In the genomic region with DNA sequence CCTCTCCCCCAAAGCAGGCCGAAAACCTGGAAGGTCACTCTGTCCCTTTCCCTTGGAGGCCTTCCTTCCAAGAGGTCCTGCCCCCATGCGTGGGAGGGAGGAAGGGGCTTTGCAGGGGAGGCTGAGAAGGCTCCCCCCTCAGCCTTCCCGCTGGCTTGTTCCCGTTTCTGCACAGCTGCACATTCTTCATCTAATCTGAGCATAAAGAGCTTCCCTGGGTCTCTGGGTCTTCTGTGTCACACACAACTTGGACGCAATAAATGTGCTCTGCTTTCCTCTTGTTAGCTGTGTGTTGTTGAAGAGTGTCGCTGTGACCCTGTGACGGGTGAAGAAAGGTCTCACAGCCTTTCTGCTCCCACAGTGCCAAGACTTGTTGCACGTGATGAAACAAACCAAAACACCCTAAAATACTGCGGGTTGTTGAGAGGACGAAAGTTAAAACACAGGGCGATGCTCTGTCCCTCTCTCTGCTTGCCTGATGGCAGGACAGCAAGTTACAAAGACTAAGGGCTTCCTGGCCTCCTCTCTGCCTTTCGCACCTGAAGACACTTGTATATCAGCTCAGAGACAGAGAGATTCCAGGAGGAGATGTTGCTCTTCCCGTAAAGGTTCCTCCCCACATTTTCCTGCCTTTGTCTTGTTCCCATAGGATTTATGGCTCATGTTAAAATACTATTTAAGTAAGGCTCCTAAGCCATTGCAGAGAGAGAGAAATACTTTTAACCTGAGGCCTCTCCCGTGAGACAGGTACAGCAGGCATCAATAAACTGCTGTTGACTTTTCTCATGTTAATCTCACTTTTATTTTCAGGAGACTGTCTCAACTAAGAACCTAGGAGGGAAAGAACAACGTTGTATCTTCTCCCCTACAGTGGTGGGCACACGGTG, we compare ENCODE assay signal across 10 cellular contexts. TPM values are rescaled to one million over a fixed set of nuclear protein-coding genes. Genes with fewer than 3 reads are reported as not detected.
DNase-seq lines count a peak whose midpoint lies in the region; ATAC-seq, FAIRE-seq and TF ChIP-seq lines count a peak whose summit lies in the region.
"Had no signal": no experiment of that assay in that cellular context is flagged by ENCODE, and none has a peak within 500 bp of the region (broad histone marks: within the 10 kb centered on the region; RNA-seq: fewer than 3 reads in every experiment).

No MANE protein-coding gene starts in this region.

- no peak overlapping the region for H4K91ac ChIP-seq in H9 (ENCODE audit: insufficient read length, low read depth, low read length)

- peaks cover 41 to 45% of the 10 kb centered on the region in 2 experiments for H3K4me1 Mint-ChIP-seq in H9
- H3K4me1 Mint-ChIP-seq in astrocyte (ENCODE audit: low read depth, unreplicated experiment), result peaks cover 21% of the 10 kb centered on the region

- no peaks in the 10 kb centered on the region for H3K9me3 ChIP-seq in H9 (ENCODE audit: control insufficient read depth, low read depth, low read length)
- no peaks in the 10 kb centered on the region for H3K9me3 ChIP-seq in astrocyte (ENCODE audit: insufficient read depth, low read depth, low read length)
- H3K9me3 ChIP-seq in gastrocnemius medialis, result no peaks in the 10 kb centered on the region

- DNase-seq in H9 (no peak), astrocyte (ENCODE audit: low read depth) (no peak), islet precursor cell (peak; percentile 49), gastrocnemius medialis (no peak), NCI-H1694 treated with DMSO at 0.1 percent for 48 hours (lab: John Stamatoyannopoulos, UW) (no peak), RCC 7860 (ENCODE audit: low spot score) (no peak), AML-193 (lab: John Stamatoyannopoulos, UW) (no peak)
- DNase-seq: activated CD8-positive, alpha-beta memory T cell treated with anti-CD3 and anti-CD28 coated beads, Interleukin-2, amount 10 ng/mL, durations not matched to agents 7 days and 5 days; NCI-H526 treated with DMSO at 0.1 percent for 48 hours had no signal

- no peak overlapping the region for H2BK120ac ChIP-seq in H9 (ENCODE audit: low read depth, low read length, poor library complexity, severe bottlenecking)

- no peaks in the 10 kb centered on the region for H3K23me2 ChIP-seq in H9 (ENCODE audit: insufficient read length, low read depth, low read length, poor library complexity, severe bottlenecking)

- ATAC-seq in gastrocnemius medialis (peak; percentile 67 to 80), GM19328 (IDR thresholded peaks at IDR 0.05; ENCODE audit: unreplicated experiment) (no peak)
- ATAC-seq: activated CD8-positive, alpha-beta memory T cell treated with anti-CD3 and anti-CD28 coated beads, Interleukin-2, amount 10 ng/mL, durations not matched to agents 7 days and 5 days had no signal

- no peak overlapping the region for H2BK5ac ChIP-seq in H9 (ENCODE audit: insufficient read length, low read length)

- H3K23ac ChIP-seq in H9 (ENCODE audit: insufficient read length, low read depth, low read length), result no peak overlapping the region

- no peak overlapping the region for H4K5ac ChIP-seq in H9 (ENCODE audit: insufficient read length, low read depth, low read length)

- WGBS in H9 (ENCODE audit: extremely low coverage, insufficient read length, low lambda C conversion rate), result no CpG with 5 or more reads among the region's 16 CpGs

- no peak overlapping the region for H2BK20ac ChIP-seq in H9 (ENCODE audit: low read depth, low read length, poor library complexity, severe bottlenecking)

- peaks cover 20 to 25% of the 10 kb centered on the region in 2 experiments for H3K9me3 Mint-ChIP-seq in H9
- no peaks in the 10 kb centered on the region for H3K9me3 Mint-ChIP-seq in astrocyte (ENCODE audit: unreplicated experiment)

- H3K27me3 ChIP-seq in H9 (ENCODE audit: insufficient read depth, low read length), result no peaks in the 10 kb centered on the region
- no peaks in the 10 kb centered on the region for H3K27me3 ChIP-seq in astrocyte (ENCODE audit: insufficient read depth, low read length)
- H3K27me3 ChIP-seq in gastrocnemius medialis, result peaks cover 0 to 6% (median 0%) of the 10 kb centered on the region in 3 donors

- TF ChIP-seq CTCF in H9 (conservative IDR thresholded peaks at IDR 0.05), result no peak
- TF ChIP-seq CTCF in astrocyte (IDR thresholded peaks at IDR 0.05; ENCODE audit: insufficient read depth, low read depth, low read length), result no peak
- no peak for TF ChIP-seq CTCF in gastrocnemius medialis (IDR thresholded peaks at IDR 0.05 in 4 of 5, conservative IDR thresholded peaks at IDR 0.05 in 1 of 5)

- H3K4ac ChIP-seq in H9 (ENCODE audit: low read depth, low read length), result peak overlapping the region; percentile 23; the same call in 1 of the 2 replicates

- H3K27me3 Mint-ChIP-seq in H9 (ENCODE audit: low read depth) (peaks cover 3% of the 10 kb centered on the region), astrocyte (ENCODE audit: low read depth, unreplicated experiment) (peaks cover 5% of the 10 kb centered on the region)

- H3K9ac ChIP-seq in H9 (ENCODE audit: extremely low read depth, insufficient read length, low read length), result no peak overlapping the region
- no peak overlapping the region for H3K9ac ChIP-seq in astrocyte (ENCODE audit: low read length)

- intact Hi-C loops in gastrocnemius medialis (cut with DNase I; ENCODE audit: low total_unique reads), result no loop called here

- peaks cover 4 to 27% (median 11%) of the 10 kb centered on the region in 3 experiments; a peak in 6 of 7 replicates for H3K36me3 Mint-ChIP-seq in H9 (ENCODE audit: insufficient read depth in 1 of 3, low read depth in 3 of 3)
- no peaks in the 10 kb centered on the region for H3K36me3 Mint-ChIP-seq in astrocyte (ENCODE audit: low read depth, unreplicated experiment)

- H3K79me1 ChIP-seq in H9 (ENCODE audit: insufficient read depth, low read depth, low read length, poor library complexity, severe bottlenecking), result no peaks in the 10 kb centered on the region

- TF ChIP-seq POLR2A in gastrocnemius medialis (IDR thresholded peaks at IDR 0.05), result no peak

- peak overlapping the region; percentile 17 for H2AK5ac ChIP-seq in H9 (ENCODE audit: insufficient read length, low read length)

- H3K4me1 ChIP-seq in H9 (ENCODE audit: insufficient read depth, low read length), result peaks cover 12% of the 10 kb centered on the region
- peaks cover 6% of the 10 kb centered on the region for H3K4me1 ChIP-seq in astrocyte (ENCODE audit: insufficient read depth, low read length)
- H3K4me1 ChIP-seq in gastrocnemius medialis, result peaks cover 8 to 16% of the 10 kb centered on the region in 2 donors

- peak overlapping the region in 1 of 2 experiments; percentile 42; a peak in 3 of 5 replicates for H3K4me3 Mint-ChIP-seq in H9
- peak overlapping the region; percentile 22 for H3K4me3 Mint-ChIP-seq in astrocyte (ENCODE audit: unreplicated experiment)
- H3K4me3 Mint-ChIP-seq: activated CD8-positive, alpha-beta memory T cell treated with anti-CD3 and anti-CD28 coated beads, Interleukin-2, amount 10 ng/mL, durations not matched to agents 7 days and 5 days had no signal

- H2AFZ ChIP-seq in H9 (ENCODE audit: low read length), result peak overlapping the region; percentile 17
- peak overlapping the region; percentile 53 for H2AFZ ChIP-seq in astrocyte (ENCODE audit: low read depth, low read length)

- no peak overlapping the region for H2BK12ac ChIP-seq in H9 (ENCODE audit: insufficient read length, low read depth, low read length)

- no peak overlapping the region for H3T11ph ChIP-seq in H9 (ENCODE audit: low read length)

- H3K36me3 ChIP-seq in astrocyte (ENCODE audit: insufficient read depth, low read length) (no peaks in the 10 kb centered on the region), gastrocnemius medialis (no peaks in the 10 kb centered on the region)

- H3K27ac Mint-ChIP-seq in H9 (peak overlapping the region; percentile 55 to 91 (median 57)), astrocyte (ENCODE audit: unreplicated experiment) (peak overlapping the region; percentile 83)
- H3K27ac Mint-ChIP-seq: activated CD8-positive, alpha-beta memory T cell treated with anti-CD3 and anti-CD28 coated beads, Interleukin-2, amount 10 ng/mL, durations not matched to agents 7 days and 5 days had no signal

- no peaks in the 10 kb centered on the region for H3K79me2 ChIP-seq in H9 (ENCODE audit: insufficient read depth, low read length)
- no peaks in the 10 kb centered on the region for H3K79me2 ChIP-seq in astrocyte (ENCODE audit: insufficient read depth, low read length)

- peak overlapping the region; percentile 28 for H3K18ac ChIP-seq in H9 (ENCODE audit: insufficient read length, low read depth, low read length)

- H3K4me3 ChIP-seq in astrocyte (ENCODE audit: insufficient read depth, low read depth, low read length), result no peak overlapping the region
- no peak overlapping the region for H3K4me3 ChIP-seq in gastrocnemius medialis

- H4K8ac ChIP-seq in H9 (replicated peaks; ENCODE audit: insufficient read length, low read depth, low read length), result no peak overlapping the region

- H3K56ac ChIP-seq in H9 (ENCODE audit: insufficient read length, low read depth, low read length), result no peak overlapping the region

- H2BK15ac ChIP-seq in H9 (ENCODE audit: low read depth, low read length), result no peak overlapping the region

- no peak overlapping the region for H3K27ac ChIP-seq in H9 (ENCODE audit: insufficient read length, low read depth, low read length)
- no peak overlapping the region for H3K27ac ChIP-seq in astrocyte (ENCODE audit: low read depth, low read length)
- peak overlapping the region; percentile 68 to 80 (median 76) for H3K27ac ChIP-seq in gastrocnemius medialis

- in situ Hi-C loops in gastrocnemius medialis (cut with MboI; ENCODE audit: low sequenced_read_pairs in 4 of 4), result no loop called here

- H4K20me1 ChIP-seq in H9 (ENCODE audit: control insufficient read depth, insufficient read depth, insufficient read length) (no peaks in the 10 kb centered on the region), astrocyte (ENCODE audit: insufficient read depth, low read length) (no peaks in the 10 kb centered on the region)

- FAIRE-seq in astrocyte (lab: Jason Lieb, UNC) (no peak), RCC 7860 (lab: Jason Lieb, UNC) (no peak)

- H3K4me2 ChIP-seq in H9 (ENCODE audit: insufficient read depth, insufficient read length, low read length) (no peak overlapping the region), astrocyte (ENCODE audit: low read length) (peak overlapping the region; percentile 34)

- H3K14ac ChIP-seq in H9 (ENCODE audit: insufficient read depth, low read length), result no peak overlapping the region

RNA-seq across cellular contexts. Expression of gene IFITM3, which starts 15.4 kb away (rescaled TPM):
- 419 and 425 TPM in 2 replicates for total RNA-seq in H9 (2021)
- 642 and 757 TPM in 2 replicates for total RNA-seq in astrocyte
- 10 to 100 TPM; 46.3 to 83.6 (median 63.2) TPM for total RNA-seq in gastrocnemius medialis

RNA-seq across cellular contexts. Expression of gene IFITM1, which starts 22.2 kb away (rescaled TPM):
- total RNA-seq in H9 (2021) (498 and 500 TPM in 2 replicates), astrocyte (526 and 631 TPM in 2 replicates), gastrocnemius medialis (100 to 1,000 TPM in 1 of 4 donors, 10 to 100 TPM in 3; 47.8 to 103 (median 80.5) TPM)

RNA-seq across cellular contexts. Expression of gene IFITM2, which starts 28.4 kb away (rescaled TPM):
- 421 and 425 TPM in 2 replicates for total RNA-seq in H9 (2021)
- 474 and 575 TPM in 2 replicates for total RNA-seq in astrocyte
- total RNA-seq in gastrocnemius medialis, result 10 to 100 TPM; 37.8 to 80.9 (median 44.9) TPM

RNA-seq across cellular contexts. Expression of gene B4GALNT4, which starts 33.3 kb away (rescaled TPM):
- total RNA-seq in H9 (2021) (101 and 105 TPM in 2 replicates), astrocyte (64.6 and 68.5 TPM in 2 replicates), gastrocnemius medialis (not detected)

RNA-seq across cellular contexts. Expression of gene IFITM5, which starts 36.7 kb away (rescaled TPM):
- total RNA-seq in H9 (2021), result not detected in 2 replicates
- not detected in 2 replicates for total RNA-seq in astrocyte
- total RNA-seq in gastrocnemius medialis, result not detected
- total RNA-seq: activated CD8-positive, alpha-beta memory T cell treated with anti-CD3 and anti-CD28 coated beads, Interleukin-2, amount 10 ng/mL, durations not matched to agents 7 days and 5 days had no signal

Comparison
In these comparisons a context has a peak if more than half of its experiments do, and no peak if none do; other contexts are left out.
1. H3K27ac ChIP-seq: peak in gastrocnemius medialis (4 of 4); none in H9 (single experiment) and astrocyte (single experiment).